Comparison of ENCODE assay signal across 8 cellular contexts in genomic region chr4:1026115-1026514, GRCh38. TPM values are rescaled to one million over a fixed set of nuclear protein-coding genes. Genes with fewer than 3 reads are reported as not detected.
DNase-seq lines count a peak whose midpoint lies in the region; ATAC-seq and TF ChIP-seq lines count a peak whose summit lies in the region.

No MANE protein-coding gene starts in this region.

- no peak overlapping the region for H3K4me3 ChIP-seq in Peyer's patch

- DNase-seq in GM13976 (ENCODE audit: low spot score) (peak; percentile 92), Peyer's patch (peak; percentile 59 to 74 (median 67)), dermis blood vessel endothelial cell (peak; percentile 34), amniotic stem cell (lab: John Stamatoyannopoulos, UW) (no peak), Ammon's horn (ENCODE audit: low spot score) (no peak)
- peak; percentile 26 for DNase-seq in stimulated activated CD8-positive, alpha-beta memory T cell treated with anti-CD3 and anti-CD28 coated beads, Interleukin-4, amount 100 ng/mL, for 24 hours (ENCODE audit: low read depth)

- H3K27me3 ChIP-seq in Peyer's patch = no peaks in the 10 kb centered on the region

- H3K27ac ChIP-seq in Peyer's patch = no peak overlapping the region

- in situ Hi-C loops in GM13976 (cut with MboI; ENCODE audit: low sequenced_read_pairs, unreplicated experiment) = no loop called here

- peaks cover 0 to 4% (median 0%) of the 10 kb centered on the region in 4 donors for H3K9me3 ChIP-seq in Peyer's patch

- no peak for TF ChIP-seq CTCF in GM13976 (IDR thresholded peaks at IDR 0.05; ENCODE audit: borderline replicate concordance, control extremely low read depth, extremely low read depth, insufficient read depth, missing control alignments)
- TF ChIP-seq CTCF in Peyer's patch (IDR thresholded peaks at IDR 0.05) = no peak

- peak; percentile 68 for ATAC-seq in GM21723 (IDR thresholded peaks at IDR 0.05; ENCODE audit: unreplicated experiment)
- ATAC-seq in HG02840 (IDR thresholded peaks at IDR 0.05; ENCODE audit: low FRiP score, unreplicated experiment) = no peak

- H3K4me1 ChIP-seq in Peyer's patch = peaks cover 0 to 15% (median 9%) of the 10 kb centered on the region in 4 donors

- H3K36me3 ChIP-seq in Peyer's patch = peaks cover 0 to 10% (median 0%) of the 10 kb centered on the region in 3 donors

- TF ChIP-seq POLR2A in Peyer's patch (IDR thresholded peaks at IDR 0.05) = no peak

RNA-seq across cellular contexts. Expression of gene FGFRL1, which starts 14.7 kb away (rescaled TPM):
- 10 to 100 TPM; 10.3 to 29.7 (median 26.8) TPM for total RNA-seq in Peyer's patch
- total RNA-seq in dermis blood vessel endothelial cell = 12.8 and 20.8 TPM in 2 replicates

RNA-seq across cellular contexts. Expression of gene SLC26A1, which starts 32.9 kb away (rescaled TPM):
- 10 to 100 TPM in 3 of 4 donors, under 1 TPM in 1; 0.83 to 35.7 (median 24.3) TPM for total RNA-seq in Peyer's patch
- 0.19 TPM in 1 of 2 replicates, not detected in the other for total RNA-seq in dermis blood vessel endothelial cell

RNA-seq across cellular contexts. Expression of gene IDUA, which starts 39.3 kb away (rescaled TPM):
- total RNA-seq in Peyer's patch = 100 to 1,000 TPM in 1 of 4 donors, 10 to 100 TPM in 3; 40.4 to 114 (median 71.4) TPM
- total RNA-seq in dermis blood vessel endothelial cell = 14.1 and 19.6 TPM in 2 replicates

RNA-seq across cellular contexts. Expression of gene DGKQ, which starts 52.7 kb away (rescaled TPM):
- 100 to 1,000 TPM in 2 of 4 donors, 10 to 100 TPM in 2; 32.2 to 119 (median 101) TPM for total RNA-seq in Peyer's patch
- 28.2 and 28.9 TPM in 2 replicates for total RNA-seq in dermis blood vessel endothelial cell

Comparison
In these comparisons a context has a peak if more than half of its experiments do, and no peak if none do; other contexts are left out.
1. DNase-seq: peak in GM13976 (single experiment), Peyer's patch (3 of 3), dermis blood vessel endothelial cell (single experiment) and stimulated activated CD8-positive, alpha-beta memory T cell treated with anti-CD3 and anti-CD28 coated beads, Interleukin-4, amount 100 ng/mL, for 24 hours (single experiment); none in amniotic stem cell (single experiment) and Ammon's horn (single experiment).